In the genomic region with DNA sequence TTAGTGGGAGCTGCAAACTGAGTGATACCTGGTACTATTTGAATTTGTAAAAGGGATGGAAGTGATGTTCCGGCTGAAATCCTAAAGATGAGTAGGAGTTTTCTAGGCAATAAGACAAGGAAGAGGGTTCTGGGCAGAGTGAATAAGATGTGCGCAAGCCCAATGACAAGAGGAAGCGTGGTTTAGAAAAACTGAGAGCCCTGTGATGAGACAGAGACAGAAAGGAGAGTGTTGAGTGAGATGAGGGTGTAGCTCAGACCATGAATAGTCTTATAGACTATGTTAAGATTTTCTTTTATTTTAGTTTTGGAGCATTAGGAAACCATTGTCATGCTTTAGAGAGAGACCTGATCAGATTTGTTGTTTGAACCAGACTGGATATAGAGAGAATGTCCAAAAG, we compare ENCODE assay signal across 1 cellular context.
TF ChIP-seq lines count a peak whose summit lies in the region.

No MANE protein-coding gene starts in this region.

TF ChIP-seq in GM12878, 131 proteins besides CTCF, POLR2A, EP300 and RAD21:
- TF ChIP-seq, protein P1, sequence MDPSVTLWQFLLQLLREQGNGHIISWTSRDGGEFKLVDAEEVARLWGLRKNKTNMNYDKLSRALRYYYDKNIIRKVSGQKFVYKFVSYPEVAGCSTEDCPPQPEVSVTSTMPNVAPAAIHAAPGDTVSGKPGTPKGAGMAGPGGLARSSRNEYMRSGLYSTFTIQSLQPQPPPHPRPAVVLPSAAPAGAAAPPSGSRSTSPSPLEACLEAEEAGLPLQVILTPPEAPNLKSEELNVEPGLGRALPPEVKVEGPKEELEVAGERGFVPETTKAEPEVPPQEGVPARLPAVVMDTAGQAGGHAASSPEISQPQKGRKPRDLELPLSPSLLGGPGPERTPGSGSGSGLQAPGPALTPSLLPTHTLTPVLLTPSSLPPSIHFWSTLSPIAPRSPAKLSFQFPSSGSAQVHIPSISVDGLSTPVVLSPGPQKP (IDR thresholded peaks at IDR 0.05; ENCODE audit: low read depth, low read length), result no peak
- TF ChIP-seq USF1 (IDR thresholded peaks at IDR 0.05; ENCODE audit: borderline replicate concordance, extremely low read length, insufficient read depth, low read depth, low read length) (no peak), MYC (IDR thresholded peaks at IDR 0.05; ENCODE audit: insufficient read depth, insufficient read length, insufficient replicate concordance, low read length, severe bottlenecking) (no peak), SMARCA5 (IDR thresholded peaks at IDR 0.05) (no peak), PAX8 (IDR thresholded peaks at IDR 0.05) (no peak), CHD4 (IDR thresholded peaks at IDR 0.05) (no peak), KAT2A (conservative IDR thresholded peaks at IDR 0.05; ENCODE audit: control insufficient read depth, low read depth, low read length) (no peak), HCFC1 (IDR thresholded peaks at IDR 0.05; ENCODE audit: low read length) (no peak), TARDBP (IDR thresholded peaks at IDR 0.05; ENCODE audit: borderline replicate concordance) (no peak), RB1 (IDR thresholded peaks at IDR 0.05; ENCODE audit: borderline replicate concordance) (no peak), SIX5 (IDR thresholded peaks at IDR 0.05; ENCODE audit: low read depth, low read length, severe bottlenecking) (no peak), BACH1 (IDR thresholded peaks at IDR 0.05; ENCODE audit: borderline replicate concordance) (no peak)
- TF ChIP-seq, protein P2, sequence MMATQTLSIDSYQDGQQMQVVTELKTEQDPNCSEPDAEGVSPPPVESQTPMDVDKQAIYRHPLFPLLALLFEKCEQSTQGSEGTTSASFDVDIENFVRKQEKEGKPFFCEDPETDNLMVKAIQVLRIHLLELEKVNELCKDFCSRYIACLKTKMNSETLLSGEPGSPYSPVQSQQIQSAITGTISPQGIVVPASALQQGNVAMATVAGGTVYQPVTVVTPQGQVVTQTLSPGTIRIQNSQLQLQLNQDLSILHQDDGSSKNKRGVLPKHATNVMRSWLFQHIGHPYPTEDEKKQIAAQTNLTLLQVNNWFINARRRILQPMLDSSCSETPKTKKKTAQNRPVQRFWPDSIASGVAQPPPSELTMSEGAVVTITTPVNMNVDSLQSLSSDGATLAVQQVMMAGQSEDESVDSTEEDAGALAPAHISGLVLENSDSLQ (IDR thresholded peaks at IDR 0.05), result no peak
TF ChIP-seq in GM12878: peak in this region for 0.
